ENCODE assay signal across 13 cellular contexts in the genomic region with DNA sequence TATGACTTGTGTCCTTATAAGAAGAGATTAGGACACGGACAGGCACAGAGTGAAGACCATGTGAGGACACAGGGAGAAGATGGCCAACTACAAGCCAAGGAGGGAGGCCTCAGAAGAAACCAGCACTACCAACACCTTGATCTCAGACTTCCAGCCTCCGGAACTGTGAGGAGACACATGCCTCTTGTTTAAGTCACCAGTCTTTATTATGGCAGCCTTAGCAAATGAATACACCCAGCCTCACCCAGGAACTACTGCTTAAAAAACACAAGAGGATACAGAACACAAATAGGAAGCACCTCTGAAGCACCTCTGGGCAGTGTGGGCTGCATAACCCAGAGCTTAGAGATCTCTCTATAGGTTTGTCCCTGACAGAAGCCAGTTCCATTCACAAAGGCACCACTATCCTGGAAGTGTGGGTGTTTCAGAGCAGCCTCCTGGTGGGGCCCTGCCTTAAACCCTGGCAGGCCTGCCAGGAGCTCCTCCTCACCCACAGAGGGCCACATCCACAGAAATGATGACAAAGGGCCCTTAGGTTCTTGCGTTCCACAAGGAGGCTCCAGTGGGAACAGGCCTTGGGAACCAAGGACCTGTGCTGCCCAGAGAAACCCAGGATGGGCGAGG. TPM values are rescaled to one million over a fixed set of nuclear protein-coding genes. Genes with fewer than 3 reads are reported as not detected.
DNase-seq lines count a peak whose midpoint lies in the region; ATAC-seq and TF ChIP-seq lines count a peak whose summit lies in the region.
"Had no signal": no experiment of that assay in that cellular context is flagged by ENCODE, and none has a peak within 500 bp of the region (broad histone marks: within the 10 kb centered on the region; RNA-seq: fewer than 3 reads in every experiment).

No MANE protein-coding gene starts in this region.

- no peak overlapping the region for H2BK15ac ChIP-seq in mesenchymal stem cell (ENCODE audit: low read depth, poor library complexity, severe bottlenecking)

- H3K4me2 ChIP-seq in mesenchymal stem cell (ENCODE audit: low read length, poor library complexity, severe bottlenecking), result no peak overlapping the region

- WGBS in mesenchymal stem cell, result 98% methylated on average over 4 of the region's 4 CpGs

- H2AFZ ChIP-seq in mesenchymal stem cell (ENCODE audit: low read depth, low read length), result no peak overlapping the region

- peak; percentile 7 for ATAC-seq in thoracic aorta (ENCODE audit: insufficient number of reproducible peaks, low FRiP score, low read depth)

- H4K91ac ChIP-seq in mesenchymal stem cell (ENCODE audit: low read length), result no peak overlapping the region

- peak overlapping the region in 1 of 2 experiments; percentile 11 for H3K14ac ChIP-seq in mesenchymal stem cell (ENCODE audit: low read length in 2 of 2)

- peak overlapping the region; percentile 73 for H3K9ac ChIP-seq in mesenchymal stem cell (ENCODE audit: low read length)

- H2BK120ac ChIP-seq in mesenchymal stem cell (ENCODE audit: low read depth, low read length), result no peak overlapping the region

- no peak overlapping the region for H2BK12ac ChIP-seq in mesenchymal stem cell (ENCODE audit: low read length in 2 of 2)

- H3K36me3 ChIP-seq in mesenchymal stem cell (ENCODE audit: control insufficient read depth in 1 of 2, insufficient read depth in 2 of 2, low read depth in 1 of 2, low read length in 2 of 2) (no peaks in the 10 kb centered on the region), thoracic aorta (no peaks in the 10 kb centered on the region)
- H3K36me3 ChIP-seq: prostate gland had no signal

- no peak overlapping the region for H3K4ac ChIP-seq in mesenchymal stem cell (ENCODE audit: low read depth in 1 of 2, low read length in 2 of 2)

- peak overlapping the region in 1 of 2 experiments; percentile 6 for H3K18ac ChIP-seq in mesenchymal stem cell (ENCODE audit: low read depth in 1 of 2, low read length in 2 of 2)

- H3K27me3 ChIP-seq in mesenchymal stem cell (ENCODE audit: control insufficient read depth in 1 of 2, insufficient read depth in 1 of 2, low read length in 2 of 2), result no peaks in the 10 kb centered on the region
- H3K27me3 ChIP-seq in thoracic aorta (replicated peaks; ENCODE audit: insufficient read depth), result no peaks in the 10 kb centered on the region

- DNase-seq in DMS 273 (lab: John Stamatoyannopoulos, UW; ENCODE audit: unreplicated experiment) (peak; percentile 43), DMS 273 treated with DMSO at 0.1 percent for 48 hours (lab: John Stamatoyannopoulos, UW) (no peak), choroid plexus epithelial cell (ENCODE audit: low read depth) (no peak), mesenchymal stem cell (no peak), thoracic aorta (ENCODE audit: low spot score) (no peak), Kasumi-1 (lab: John Stamatoyannopoulos, UW) (no peak), hepatic stellate cell (ENCODE audit: low spot score) (no peak), NCI-H226 (no peak)
- DNase-seq: activated naive CD8-positive, alpha-beta T cell treated with anti-CD3 and anti-CD28 coated beads for 36 hours; T-helper 2 cell had no signal

- peak overlapping the region; percentile 10 for H2AK5ac ChIP-seq in mesenchymal stem cell (ENCODE audit: low read length, severe bottlenecking)

- H3K27ac ChIP-seq in mesenchymal stem cell (ENCODE audit: low read length, poor library complexity, severe bottlenecking), result no peak overlapping the region
- peak overlapping the region; percentile 66 to 67 for H3K27ac ChIP-seq in thoracic aorta
- H3K27ac ChIP-seq: 22Rv1 had no signal

- H3K9me3 ChIP-seq in mesenchymal stem cell (ENCODE audit: control insufficient read depth, low read length), result no peaks in the 10 kb centered on the region
- H3K9me3 ChIP-seq in thoracic aorta, result no peaks in the 10 kb centered on the region
- H3K9me3 ChIP-seq: prostate gland had no signal

- TF ChIP-seq CTCF in choroid plexus epithelial cell (conservative IDR thresholded peaks at IDR 0.05; ENCODE audit: low read depth, low read length) (peak; percentile 18), thoracic aorta (IDR thresholded peaks at IDR 0.05) (no peak)

- H2BK5ac ChIP-seq in mesenchymal stem cell (ENCODE audit: low read depth, low read length, poor library complexity, severe bottlenecking), result no peak overlapping the region

- H3K4me1 ChIP-seq in mesenchymal stem cell (ENCODE audit: control insufficient read depth, insufficient read depth, low read depth, low read length), result peaks cover 12% of the 10 kb centered on the region
- peaks cover 8 to 27% of the 10 kb centered on the region in 2 donors for H3K4me1 ChIP-seq in thoracic aorta (ENCODE audit: control insufficient read depth in 1 of 2, low read depth in 2 of 2)
- H3K4me1 ChIP-seq: prostate gland had no signal

- no peaks in the 10 kb centered on the region for H3K79me1 ChIP-seq in mesenchymal stem cell (replicated peaks; ENCODE audit: low read length, poor library complexity, severe bottlenecking)

- no peak overlapping the region for H4K8ac ChIP-seq in mesenchymal stem cell (ENCODE audit: low read length)

- H3K23ac ChIP-seq in mesenchymal stem cell (ENCODE audit: low read length in 2 of 2), result no peak overlapping the region

- H3K4me3 ChIP-seq in choroid plexus epithelial cell (ENCODE audit: low read depth, low read length) (no peak overlapping the region), mesenchymal stem cell (ENCODE audit: insufficient read depth in 1 of 2, low read depth in 1 of 2, low read length in 2 of 2) (no peak overlapping the region), thoracic aorta (no peak overlapping the region)
- H3K4me3 ChIP-seq: prostate gland had no signal

RNA-seq across cellular contexts. Expression of gene CHRDL2, which starts 58.8 kb away (rescaled TPM):
- polyA plus RNA-seq in mesenchymal stem cell (2013, experiment 1 of 2), result not detected
- not detected for polyA plus RNA-seq in mesenchymal stem cell (2013, experiment 2 of 2)
- total RNA-seq in thoracic aorta, result 1 to 10 TPM in 1 of 2 donors, not detected in 1; 1.9 TPM
- total RNA-seq: activated CD4-positive, alpha-beta memory T cell treated with anti-CD3 and anti-CD28 coated beads, Interleukin-2, amount 10 ng/mL, durations not matched to agents 7 days and 5 days; activated naive CD8-positive, alpha-beta T cell treated with anti-CD3 and anti-CD28 coated beads for 36 hours had no signal
